12 cellular contexts compared by ENCODE assay signal in genomic region chr2:230944123-230944653, GRCh38. TPM values are rescaled to one million over a fixed set of nuclear protein-coding genes. Genes with fewer than 3 reads are reported as not detected.
DNase-seq lines count a peak whose midpoint lies in the region; ATAC-seq and TF ChIP-seq lines count a peak whose summit lies in the region.
"Had no signal": no experiment of that assay in that cellular context is flagged by ENCODE, and none has a peak within 500 bp of the region (broad histone marks: within the 10 kb centered on the region; RNA-seq: fewer than 3 reads in every experiment).

No MANE protein-coding gene starts in this region.

- H3K27ac ChIP-seq in prostate gland: no peak overlapping the region
- H3K27ac ChIP-seq: left ventricle myocardium inferior had no signal

- H3K9me3 ChIP-seq in prostate gland: no peaks in the 10 kb centered on the region
- H3K9me3 ChIP-seq: left ventricle myocardium inferior had no signal

- peak overlapping the region; percentile 44 for H3K4me3 Mint-ChIP-seq in memory B cell

- intact Hi-C loops in prostate gland (cut with DNase I): no loop called here
- intact Hi-C loops in Right ventricle myocardium superior (cut with DNase I): no loop called here

- whole genome bisulfite sequencing in prostate gland: 80% methylated on average over 11 of the region's 11 CpGs

- peaks cover 8% of the 10 kb centered on the region for H3K27me3 Mint-ChIP-seq in memory B cell

- H3K36me3 Mint-ChIP-seq in memory B cell: peaks cover 2% of the 10 kb centered on the region

- H3K4me1 ChIP-seq in prostate gland (replicated peaks): no peaks in the 10 kb centered on the region
- H3K4me1 ChIP-seq: left ventricle myocardium inferior had no signal

- H3K36me3 ChIP-seq in prostate gland: no peaks in the 10 kb centered on the region
- H3K36me3 ChIP-seq: left ventricle myocardium inferior had no signal

- peaks cover 24% of the 10 kb centered on the region for H3K4me1 Mint-ChIP-seq in memory B cell

- H3K9me3 Mint-ChIP-seq in memory B cell: no peaks in the 10 kb centered on the region

- H3K4me3 ChIP-seq in prostate gland: no peak overlapping the region
- H3K4me3 ChIP-seq: left ventricle myocardium inferior had no signal

- peak; percentile 80 for TF ChIP-seq POLR2A in GM18505 (IDR thresholded peaks at IDR 0.05; ENCODE audit: borderline replicate concordance, extremely low read depth, insufficient read depth, insufficient read length)
- no peak for TF ChIP-seq POLR2A in prostate gland (IDR thresholded peaks at IDR 0.05)

- no peaks in the 10 kb centered on the region for H3K27me3 ChIP-seq in prostate gland (replicated peaks; ENCODE audit: insufficient read depth)

- ATAC-seq in GM18505 (IDR thresholded peaks at IDR 0.05; ENCODE audit: unreplicated experiment): no peak
- ATAC-seq in HG03280 (IDR thresholded peaks at IDR 0.05; ENCODE audit: unreplicated experiment): peak; percentile 46
- ATAC-seq in memory B cell (ENCODE audit: low read depth): no peak
- ATAC-seq in Right ventricle myocardium superior (ENCODE audit: poor library complexity): no peak

- TF ChIP-seq CTCF in GM20000 (IDR thresholded peaks at IDR 0.05; ENCODE audit: extremely low read depth, missing control alignments) (no peak), prostate gland (IDR thresholded peaks at IDR 0.05) (no peak)

- peak overlapping the region; percentile 17 for H3K27ac Mint-ChIP-seq in memory B cell

- DNase-seq in GM20000 (ENCODE audit: low spot score) (peak; percentile 78), memory B cell (ENCODE audit: low spot score in 2 of 2) (no peak), NCI-H1105 treated with DMSO at 0.1 percent for 48 hours (lab: John Stamatoyannopoulos, UW) (no peak), mesenteric fat pad (ENCODE audit: low spot score) (no peak), prostate gland (ENCODE audit: low spot score) (no peak), Right ventricle myocardium superior (no peak)
- DNase-seq: IMR-90, left ventricle myocardium inferior had no signal

RNA-seq across cellular contexts. Expression of gene GPR55, which starts 19.1 kb away (rescaled TPM):
- 0.22 TPM for total RNA-seq in mesenteric fat pad
- total RNA-seq in prostate gland: 1 to 10 TPM in 1 of 2 donors, under 1 TPM in 1; 0.77 to 3.0 TPM
- not detected for total RNA-seq in Right ventricle myocardium superior
- total RNA-seq: epithelial cell of proximal tubule, IMR-90, left ventricle myocardium inferior had no signal

RNA-seq across cellular contexts. Expression of gene SPATA3, which starts 51.7 kb away (rescaled TPM):
- not detected for total RNA-seq in mesenteric fat pad
- total RNA-seq in prostate gland: 1 to 10 TPM in 1 of 2 donors, not detected in 1; 1.8 TPM
- total RNA-seq in Right ventricle myocardium superior: not detected
- total RNA-seq: epithelial cell of proximal tubule, IMR-90, left ventricle myocardium inferior, OCI-LY7 had no signal
